ENCODE assay signal across 8 cellular contexts in genomic region chr1:22749919-22750670, GRCh38. TPM values are rescaled to one million over a fixed set of nuclear protein-coding genes. Genes with fewer than 3 reads are reported as not detected.
DNase-seq lines count a peak whose midpoint lies in the region; ATAC-seq and TF ChIP-seq lines count a peak whose summit lies in the region.

No MANE protein-coding gene starts in this region.

- ATAC-seq in HG03039 (IDR thresholded peaks at IDR 0.05; ENCODE audit: unreplicated experiment) (no peak), GM18505 (IDR thresholded peaks at IDR 0.05; ENCODE audit: unreplicated experiment) (no peak)

- no peaks in the 10 kb centered on the region for H3K9me3 Mint-ChIP-seq in immature natural killer cell

- no peaks in the 10 kb centered on the region for H3K27me3 ChIP-seq in mucosa of rectum (ENCODE audit: control insufficient read depth in 2 of 2, insufficient read depth in 2 of 2, low read length in 2 of 2)

- no peak for TF ChIP-seq CTCF in choroid plexus epithelial cell (conservative IDR thresholded peaks at IDR 0.05; ENCODE audit: low read depth, low read length)

- H3K9me3 ChIP-seq in mucosa of rectum (ENCODE audit: control insufficient read depth in 2 of 2, low read length in 2 of 2) = no peaks in the 10 kb centered on the region

- no peak overlapping the region for H3K4me3 ChIP-seq in choroid plexus epithelial cell (ENCODE audit: low read depth, low read length)
- H3K4me3 ChIP-seq in mucosa of rectum (ENCODE audit: low read length in 2 of 2) = no peak overlapping the region

- peaks cover 18 to 31% of the 10 kb centered on the region in 2 donors for H3K4me1 ChIP-seq in mucosa of rectum (ENCODE audit: control insufficient read depth in 2 of 2, insufficient read depth in 2 of 2, low read length in 2 of 2)

- H3K36me3 ChIP-seq in mucosa of rectum (ENCODE audit: control insufficient read depth in 2 of 2, insufficient read depth in 2 of 2, low read length in 2 of 2) = no peaks in the 10 kb centered on the region

- peaks cover 8% of the 10 kb centered on the region in 2 donors for H3K4me1 Mint-ChIP-seq in immature natural killer cell

- no peaks in the 10 kb centered on the region for H3K36me3 Mint-ChIP-seq in immature natural killer cell

- no peak overlapping the region for H3K4me3 Mint-ChIP-seq in immature natural killer cell

- DNase-seq in GM04504 (ENCODE audit: low read depth) = peak; percentile 80
- DNase-seq in NCI-H2196 (lab: John Stamatoyannopoulos, UW; ENCODE audit: unreplicated experiment) = peak; percentile 76
- DNase-seq in choroid plexus epithelial cell (ENCODE audit: low read depth) = peak; percentile 94
- no peak for DNase-seq in immature natural killer cell
- DNase-seq in mesenteric fat pad (ENCODE audit: low spot score) = no peak

- no peak overlapping the region for H3K27ac Mint-ChIP-seq in immature natural killer cell

- H3K27ac ChIP-seq in mucosa of rectum (ENCODE audit: low read depth in 2 of 2, low read length in 2 of 2) = peak overlapping the region; percentile 38 to 54

- peaks cover 0 to 4% (median 3%) of the 10 kb centered on the region in 3 donors for H3K27me3 Mint-ChIP-seq in immature natural killer cell (ENCODE audit: low read depth in 3 of 3)

- peak overlapping the region in 1 of 2 donors; percentile 23 for H3K9ac ChIP-seq in mucosa of rectum (ENCODE audit: low read depth in 1 of 2, low read length in 2 of 2)

- TF ChIP-seq POLR2A in GM18505 (IDR thresholded peaks at IDR 0.05; ENCODE audit: borderline replicate concordance, extremely low read depth, insufficient read depth, insufficient read length) = no peak

RNA-seq across cellular contexts. Expression of gene EPHB2, which starts 39.5 kb away (rescaled TPM):
- not detected for polyA plus RNA-seq in immature natural killer cell
- 5.7 TPM for total RNA-seq in mesenteric fat pad

Comparison
In these comparisons a context has a peak if more than half of its experiments do, and no peak if none do; other contexts are left out.
1. DNase-seq: peak in GM04504 (single experiment), NCI-H2196 (single experiment) and choroid plexus epithelial cell (single experiment); none in immature natural killer cell (0 of 3) and mesenteric fat pad (single experiment).